Comparison of ENCODE assay signal across 19 cellular contexts in the genomic region with DNA sequence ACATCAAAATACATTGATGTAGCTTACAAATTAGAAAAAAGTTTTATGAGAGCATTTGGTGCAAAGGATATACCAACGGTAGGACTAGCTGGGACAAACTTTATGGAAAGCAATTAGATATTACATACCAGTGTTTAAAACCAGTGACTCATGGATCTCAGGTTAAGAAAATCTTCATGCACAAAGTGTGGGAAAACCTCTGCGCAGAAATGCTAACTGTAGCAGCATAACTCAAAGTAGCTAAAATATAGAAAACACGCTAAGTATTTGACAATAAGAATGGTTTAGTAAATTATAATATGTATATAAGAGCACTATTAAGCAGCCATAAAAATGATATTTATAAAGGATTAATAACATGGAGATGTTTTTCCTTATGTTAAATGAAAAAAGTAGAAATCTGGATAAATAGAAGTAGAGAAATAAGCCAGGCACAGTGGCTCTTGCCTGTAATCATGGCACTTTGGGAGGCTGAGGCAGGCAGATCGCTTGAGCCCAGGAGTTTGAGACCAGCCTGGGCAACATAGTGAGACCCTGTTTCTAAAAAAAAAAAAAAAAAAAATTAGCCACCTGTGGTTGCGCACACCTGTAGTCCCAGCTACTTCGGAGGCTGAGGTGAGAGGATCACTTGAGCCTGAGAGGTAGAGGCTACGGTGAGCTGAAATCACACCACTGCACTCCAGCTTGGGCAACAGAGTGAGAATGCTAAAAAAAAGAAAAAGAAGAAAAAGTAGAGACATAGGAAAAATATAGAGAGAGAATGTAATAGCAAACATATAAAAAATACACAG. TPM values are rescaled to one million over a fixed set of nuclear protein-coding genes. Genes with fewer than 3 reads are reported as not detected.
DNase-seq lines count a peak whose midpoint lies in the region; ATAC-seq and TF ChIP-seq lines count a peak whose summit lies in the region.
"Had no signal": no experiment of that assay in that cellular context is flagged by ENCODE, and none has a peak within 500 bp of the region (broad histone marks: within the 10 kb centered on the region; RNA-seq: fewer than 3 reads in every experiment).

No MANE protein-coding gene starts in this region.

- no peak for TF ChIP-seq CTCF in right atrium auricular region (IDR thresholded peaks at IDR 0.05)
- no peak for TF ChIP-seq CTCF in heart left ventricle (IDR thresholded peaks at IDR 0.05)
- no peak for TF ChIP-seq CTCF in natural killer cell (IDR thresholded peaks at IDR 0.05)
- TF ChIP-seq CTCF in neutrophil (IDR thresholded peaks at IDR 0.05): no peak
- no peak for TF ChIP-seq CTCF in Peyer's patch (IDR thresholded peaks at IDR 0.05)

- H3K27me3 ChIP-seq in right atrium auricular region (no peaks in the 10 kb centered on the region), heart left ventricle (no peaks in the 10 kb centered on the region), neutrophil (no peaks in the 10 kb centered on the region), Peyer's patch (no peaks in the 10 kb centered on the region)
- H3K27me3 ChIP-seq: BLaER1 treated with 17β-estradiol and CSF1 and Interleukin-3, amounts not matched to agents 10 nM and 100 nM had no signal

- TF ChIP-seq POLR2A in heart left ventricle (IDR thresholded peaks at IDR 0.05) (no peak), Peyer's patch (IDR thresholded peaks at IDR 0.05) (no peak)

- H3K4me3 ChIP-seq in right atrium auricular region: no peak overlapping the region
- H3K4me3 ChIP-seq in heart left ventricle: no peak overlapping the region
- H3K4me3 ChIP-seq in neutrophil (ENCODE audit: low read depth in 1 of 2, low read length in 1 of 2): no peak overlapping the region
- H3K4me3 ChIP-seq in Peyer's patch: no peak overlapping the region
- H3K4me3 ChIP-seq: A549; BLaER1 treated with 17β-estradiol and CSF1 and Interleukin-3, amounts not matched to agents 10 nM and 100 nM had no signal

- peaks cover 50 to 51% of the 10 kb centered on the region in 2 donors for H3K4me1 Mint-ChIP-seq in natural killer cell

- intact Hi-C loops in heart left ventricle (cut with DNase I): no loop called here
- intact Hi-C loops in natural killer cell (cut with micrococcal nuclease): no loop called here

- peaks cover 12% of the 10 kb centered on the region for H3K36me3 Mint-ChIP-seq in natural killer cell
- H3K36me3 Mint-ChIP-seq: CD8-positive, alpha-beta T cell had no signal

- 90 to 95% (median 94%) methylated on average over 7 of the region's 7 CpGs for WGBS in heart left ventricle, 4 donors

- no peaks in the 10 kb centered on the region for H3K27me3 Mint-ChIP-seq in natural killer cell (ENCODE audit: low read depth in 2 of 2)
- H3K27me3 Mint-ChIP-seq: CD4-positive, alpha-beta T cell had no signal

- H3K36me3 ChIP-seq in right atrium auricular region (no peaks in the 10 kb centered on the region), heart left ventricle (no peaks in the 10 kb centered on the region), neutrophil (peaks cover 17% of the 10 kb centered on the region), Peyer's patch (no peaks in the 10 kb centered on the region)

- peaks cover 3 to 8% of the 10 kb centered on the region in 2 donors for H3K9me3 Mint-ChIP-seq in natural killer cell

- H3K9me3 ChIP-seq in right atrium auricular region (peaks cover 0 to 7% of the 10 kb centered on the region in 2 donors), heart left ventricle (peaks cover 0 to 9% (median 0%) of the 10 kb centered on the region in 12 donors), neutrophil (no peaks in the 10 kb centered on the region), Peyer's patch (no peaks in the 10 kb centered on the region)

- peak overlapping the region; percentile 28 for H3K4me3 Mint-ChIP-seq in natural killer cell
- H3K4me3 Mint-ChIP-seq: B cell; CD4-positive, alpha-beta T cell; CD8-positive, alpha-beta T cell had no signal

- ATAC-seq in heart left ventricle: no peak
- no peak for ATAC-seq in natural killer cell
- ATAC-seq: A549; CD8-positive, alpha-beta T cell had no signal

- H3K27ac Mint-ChIP-seq in natural killer cell: peak overlapping the region in 1 of 2 donors; percentile 29
- H3K27ac Mint-ChIP-seq: B cell; CD4-positive, alpha-beta T cell; CD8-positive, alpha-beta T cell had no signal

- DNase-seq in right atrium auricular region (ENCODE audit: low spot score): peak; percentile 5
- DNase-seq in heart left ventricle: no peak
- no peak for DNase-seq in natural killer cell
- no peak for DNase-seq in Peyer's patch
- DNase-seq in DMS79 treated with DMSO at 0.1 percent for 48 hours (lab: John Stamatoyannopoulos, UW): no peak
- DNase-seq: AML-193; Caco-2; Calu3; CD4-positive, alpha-beta T cell; CD8-positive, alpha-beta T cell; DMS53; DMS79; GF-D8 had no signal

- no peak overlapping the region for H3K27ac ChIP-seq in right atrium auricular region
- no peak overlapping the region for H3K27ac ChIP-seq in heart left ventricle
- H3K27ac ChIP-seq in neutrophil: peak overlapping the region; percentile 50
- no peak overlapping the region for H3K27ac ChIP-seq in Peyer's patch
- H3K27ac ChIP-seq: 22Rv1; A549; BLaER1 treated with 17β-estradiol and CSF1 and Interleukin-3, amounts not matched to agents 10 nM and 100 nM; C4-2B had no signal

- H3K4me1 ChIP-seq in right atrium auricular region (peaks cover 0 to 6% of the 10 kb centered on the region in 2 donors), heart left ventricle (peaks cover 0 to 35% (median 2%) of the 10 kb centered on the region in 12 donors), neutrophil (ENCODE audit: control insufficient read depth in 1 of 2, insufficient read depth in 1 of 2, low read depth in 1 of 2, low read length in 1 of 2) (peaks cover 36 to 51% of the 10 kb centered on the region in 2 experiments), Peyer's patch (no peaks in the 10 kb centered on the region)
- H3K4me1 ChIP-seq: A549, Caco-2 had no signal

RNA-seq across cellular contexts. Expression of gene TBXAS1, which starts 37.2 kb away (rescaled TPM):
- total RNA-seq in right atrium auricular region (10 to 100 TPM in 1 of 2 donors, 1 to 10 TPM in 1; 4.6 to 15.3 TPM), heart left ventricle (10 to 100 TPM in 2 of 9 donors, 1 to 10 TPM in 7; 2.0 to 32.0 (median 4.7) TPM), natural killer cell (100 to 1,000 TPM in 1 of 3 donors, 10 to 100 TPM in 2; 72.7 to 110 (median 88.7) TPM), Peyer's patch (100 to 1,000 TPM in 1 of 4 donors, 10 to 100 TPM in 3; 11.2 to 227 (median 33.9) TPM)
- polyA plus RNA-seq in heart left ventricle: 10 to 100 TPM in 1 of 2 donors, 1 to 10 TPM in 1; 2.3 to 12.8 TPM
